ENCODE assay signal across 1 cellular context in genomic region chr10:60870803-60871202, GRCh38.
TF ChIP-seq lines count a peak whose summit lies in the region.

No MANE protein-coding gene starts in this region.

TF ChIP-seq in K562, 482 proteins besides CTCF, POLR2A, EP300 and RAD21 (continued from another document):
- no peak for TF ChIP-seq ZHX1 (conservative IDR thresholded peaks at IDR 0.05; ENCODE audit: low read length)
